Comparison of ENCODE assay signal across 2 cellular contexts in the genomic region with DNA sequence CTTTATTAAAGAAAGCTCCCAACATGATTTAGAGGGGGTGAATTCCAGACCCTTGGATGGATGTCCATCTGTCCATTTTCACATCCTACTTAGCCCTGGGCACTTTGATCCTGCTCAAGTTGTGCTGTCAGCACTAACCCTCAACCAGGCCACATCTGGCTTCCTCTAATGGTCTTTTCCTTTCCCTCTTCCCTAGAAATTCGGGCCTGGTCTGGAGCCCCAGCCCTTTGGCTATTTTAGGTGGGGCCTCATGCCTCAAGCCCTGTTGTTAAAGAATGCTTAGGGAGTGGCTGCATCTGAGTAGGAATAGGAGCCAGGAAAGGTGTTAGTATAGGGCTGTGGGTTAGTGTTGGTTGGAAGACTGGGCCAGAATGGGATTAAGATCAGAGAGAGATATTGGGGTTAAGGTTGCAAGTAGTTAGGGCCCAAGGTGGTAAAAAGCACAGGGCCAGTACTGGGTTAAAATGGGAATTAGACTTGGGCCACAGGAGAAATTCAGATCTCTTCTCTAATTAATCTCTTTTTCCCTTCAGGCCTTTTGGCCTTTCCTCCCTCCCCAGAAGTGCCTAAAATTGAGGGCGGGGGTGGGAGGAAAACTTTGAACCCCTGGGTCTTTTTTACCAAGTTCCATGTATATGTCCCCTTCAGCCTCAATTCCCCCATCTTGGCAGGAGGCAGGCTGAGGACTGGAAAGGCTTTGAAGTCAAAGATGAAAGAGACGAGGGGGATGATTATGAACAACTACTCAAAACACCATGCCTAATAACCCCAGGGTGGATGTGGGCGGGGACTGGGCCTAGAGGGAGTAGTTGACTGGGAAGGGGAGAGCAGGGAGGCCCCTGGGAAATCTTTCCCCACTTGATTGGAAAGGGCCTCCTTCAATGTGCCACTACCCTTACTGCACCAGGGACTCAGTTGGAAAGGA.
TF ChIP-seq lines count a peak whose summit lies in the region.

No MANE protein-coding gene starts in this region.

TF ChIP-seq in HCT116, 20 proteins besides CTCF, POLR2A, EP300 and RAD21:
- TF ChIP-seq POLR2AphosphoS5 (IDR thresholded peaks at IDR 0.05; ENCODE audit: low read depth, low read length) (no peak), TCF7L2 (IDR thresholded peaks at IDR 0.05; ENCODE audit: borderline replicate concordance, extremely low read depth, insufficient read depth, insufficient read length) (peak; percentile 44), EZH2 (IDR thresholded peaks at IDR 0.05) (no peak), ELF1 (IDR thresholded peaks at IDR 0.05; ENCODE audit: borderline replicate concordance, low read depth) (no peak), ZFX (IDR thresholded peaks at IDR 0.05) (peak; percentile 30; the same call in 1 of the 2 replicates)
- TF ChIP-seq, protein P1, sequence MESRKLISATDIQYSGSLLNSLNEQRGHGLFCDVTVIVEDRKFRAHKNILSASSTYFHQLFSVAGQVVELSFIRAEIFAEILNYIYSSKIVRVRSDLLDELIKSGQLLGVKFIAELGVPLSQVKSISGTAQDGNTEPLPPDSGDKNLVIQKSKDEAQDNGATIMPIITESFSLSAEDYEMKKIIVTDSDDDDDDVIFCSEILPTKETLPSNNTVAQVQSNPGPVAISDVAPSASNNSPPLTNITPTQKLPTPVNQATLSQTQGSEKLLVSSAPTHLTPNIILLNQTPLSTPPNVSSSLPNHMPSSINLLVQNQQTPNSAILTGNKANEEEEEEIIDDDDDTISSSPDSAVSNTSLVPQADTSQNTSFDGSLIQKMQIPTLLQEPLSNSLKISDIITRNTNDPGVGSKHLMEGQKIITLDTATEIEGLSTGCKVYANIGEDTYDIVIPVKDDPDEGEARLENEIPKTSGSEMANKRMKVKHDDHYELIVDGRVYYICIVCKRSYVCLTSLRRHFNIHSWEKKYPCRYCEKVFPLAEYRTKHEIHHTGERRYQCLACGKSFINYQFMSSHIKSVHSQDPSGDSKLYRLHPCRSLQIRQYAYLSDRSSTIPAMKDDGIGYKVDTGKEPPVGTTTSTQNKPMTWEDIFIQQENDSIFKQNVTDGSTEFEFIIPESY (IDR thresholded peaks at IDR 0.05; ENCODE audit: extremely low read depth, insufficient replicate concordance, low read length), result no peak
TF ChIP-seq in HCT116: peak in this region for 2.

TF ChIP-seq in K562, 482 proteins besides CTCF, POLR2A, EP300 and RAD21:
- TF ChIP-seq ZNF274 (IDR thresholded peaks at IDR 0.05; ENCODE audit: borderline replicate concordance, low read depth, low read length) (no peak), SMARCA4 (IDR thresholded peaks at IDR 0.05) (0 out of 2 replicates have a peak, but pooled peaks have one; percentile 0), ZNF134 (CRISPR knock-in tag; conservative IDR thresholded peaks at IDR 0.05) (no peak), LEF1 (IDR thresholded peaks at IDR 0.05) (peak; percentile 49), SP1 (CRISPR knock-in tag; IDR thresholded peaks at IDR 0.05) (0 out of 2 replicates have a peak, but pooled peaks have one; percentile 9), EGR1 (conservative IDR thresholded peaks at IDR 0.05) (peak; percentile 43; the same call in 1 of the 2 replicates), POU5F1 (IDR thresholded peaks at IDR 0.05; ENCODE audit: borderline replicate concordance, low read depth, low read length, partially characterized antibody) (no peak), HMGXB4 (CRISPR knock-in tag; IDR thresholded peaks at IDR 0.05) (no peak), HMBOX1 (IDR thresholded peaks at IDR 0.05) (peak; percentile 95), NRF1 (conservative IDR thresholded peaks at IDR 0.05 in 1 of 2, IDR thresholded peaks at IDR 0.05 in 1 of 2) (0 out of 4 replicates have a peak, but pooled peaks of 1 of the 2 experiments have one; percentile 7), TBP (optimal IDR thresholded peaks at IDR 0.05; ENCODE audit: low read depth, low read length) (no peak), SREBF1 (IDR thresholded peaks at IDR 0.05; ENCODE audit: borderline replicate concordance, low read depth, low read length) (no peak), ZFX (CRISPR knock-in tag; IDR thresholded peaks at IDR 0.05) (peak; percentile 59), KAT7 (CRISPR knock-in tag; IDR thresholded peaks at IDR 0.05; ENCODE audit: borderline replicate concordance) (no peak), FOXA3 (CRISPR knock-in tag; conservative IDR thresholded peaks at IDR 0.05 in 1 of 2, IDR thresholded peaks at IDR 0.05 in 1 of 2) (no peak)
- TF ChIP-seq, protein P2, sequence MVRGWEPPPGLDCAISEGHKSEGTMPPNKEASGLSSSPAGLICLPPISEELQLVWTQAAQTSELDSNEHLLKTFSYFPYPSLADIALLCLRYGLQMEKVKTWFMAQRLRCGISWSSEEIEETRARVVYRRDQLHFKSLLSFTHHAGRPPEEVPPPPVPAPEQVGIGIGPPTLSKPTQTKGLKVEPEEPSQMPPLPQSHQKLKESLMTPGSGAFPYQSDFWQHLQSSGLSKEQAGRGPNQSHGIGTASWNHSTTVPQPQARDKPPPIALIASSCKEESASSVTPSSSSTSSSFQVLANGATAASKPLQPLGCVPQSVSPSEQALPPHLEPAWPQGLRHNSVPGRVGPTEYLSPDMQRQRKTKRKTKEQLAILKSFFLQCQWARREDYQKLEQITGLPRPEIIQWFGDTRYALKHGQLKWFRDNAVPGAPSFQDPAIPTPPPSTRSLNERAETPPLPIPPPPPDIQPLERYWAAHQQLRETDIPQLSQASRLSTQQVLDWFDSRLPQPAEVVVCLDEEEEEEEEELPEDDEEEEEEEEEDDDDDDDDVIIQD (CRISPR knock-in tag; IDR thresholded peaks at IDR 0.05), result no peak
- TF ChIP-seq, protein P3, sequence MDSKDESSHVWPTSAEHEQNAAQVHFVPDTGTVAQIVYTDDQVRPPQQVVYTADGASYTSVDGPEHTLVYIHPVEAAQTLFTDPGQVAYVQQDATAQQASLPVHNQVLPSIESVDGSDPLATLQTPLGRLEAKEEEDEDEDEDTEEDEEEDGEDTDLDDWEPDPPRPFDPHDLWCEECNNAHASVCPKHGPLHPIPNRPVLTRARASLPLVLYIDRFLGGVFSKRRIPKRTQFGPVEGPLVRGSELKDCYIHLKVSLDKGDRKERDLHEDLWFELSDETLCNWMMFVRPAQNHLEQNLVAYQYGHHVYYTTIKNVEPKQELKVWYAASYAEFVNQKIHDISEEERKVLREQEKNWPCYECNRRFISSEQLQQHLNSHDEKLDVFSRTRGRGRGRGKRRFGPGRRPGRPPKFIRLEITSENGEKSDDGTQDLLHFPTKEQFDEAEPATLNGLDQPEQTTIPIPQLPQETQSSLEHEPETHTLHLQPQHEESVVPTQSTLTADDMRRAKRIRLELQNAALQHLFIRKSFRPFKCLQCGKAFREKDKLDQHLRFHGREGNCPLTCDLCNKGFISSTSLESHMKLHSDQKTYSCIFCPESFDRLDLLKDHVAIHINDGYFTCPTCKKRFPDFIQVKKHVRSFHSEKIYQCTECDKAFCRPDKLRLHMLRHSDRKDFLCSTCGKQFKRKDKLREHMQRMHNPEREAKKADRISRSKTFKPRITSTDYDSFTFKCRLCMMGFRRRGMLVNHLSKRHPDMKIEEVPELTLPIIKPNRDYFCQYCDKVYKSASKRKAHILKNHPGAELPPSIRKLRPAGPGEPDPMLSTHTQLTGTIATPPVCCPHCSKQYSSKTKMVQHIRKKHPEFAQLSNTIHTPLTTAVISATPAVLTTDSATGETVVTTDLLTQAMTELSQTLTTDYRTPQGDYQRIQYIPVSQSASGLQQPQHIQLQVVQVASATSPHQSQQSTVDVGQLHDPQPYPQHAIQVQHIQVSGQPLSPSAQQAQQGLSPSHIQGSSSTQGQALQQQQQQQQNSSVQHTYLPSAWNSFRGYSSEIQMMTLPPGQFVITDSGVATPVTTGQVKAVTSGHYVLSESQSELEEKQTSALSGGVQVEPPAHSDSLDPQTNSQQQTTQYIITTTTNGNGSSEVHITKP (IDR thresholded peaks at IDR 0.05; ENCODE audit: partially characterized antibody), result peak; percentile 33
- TF ChIP-seq, protein P4, sequence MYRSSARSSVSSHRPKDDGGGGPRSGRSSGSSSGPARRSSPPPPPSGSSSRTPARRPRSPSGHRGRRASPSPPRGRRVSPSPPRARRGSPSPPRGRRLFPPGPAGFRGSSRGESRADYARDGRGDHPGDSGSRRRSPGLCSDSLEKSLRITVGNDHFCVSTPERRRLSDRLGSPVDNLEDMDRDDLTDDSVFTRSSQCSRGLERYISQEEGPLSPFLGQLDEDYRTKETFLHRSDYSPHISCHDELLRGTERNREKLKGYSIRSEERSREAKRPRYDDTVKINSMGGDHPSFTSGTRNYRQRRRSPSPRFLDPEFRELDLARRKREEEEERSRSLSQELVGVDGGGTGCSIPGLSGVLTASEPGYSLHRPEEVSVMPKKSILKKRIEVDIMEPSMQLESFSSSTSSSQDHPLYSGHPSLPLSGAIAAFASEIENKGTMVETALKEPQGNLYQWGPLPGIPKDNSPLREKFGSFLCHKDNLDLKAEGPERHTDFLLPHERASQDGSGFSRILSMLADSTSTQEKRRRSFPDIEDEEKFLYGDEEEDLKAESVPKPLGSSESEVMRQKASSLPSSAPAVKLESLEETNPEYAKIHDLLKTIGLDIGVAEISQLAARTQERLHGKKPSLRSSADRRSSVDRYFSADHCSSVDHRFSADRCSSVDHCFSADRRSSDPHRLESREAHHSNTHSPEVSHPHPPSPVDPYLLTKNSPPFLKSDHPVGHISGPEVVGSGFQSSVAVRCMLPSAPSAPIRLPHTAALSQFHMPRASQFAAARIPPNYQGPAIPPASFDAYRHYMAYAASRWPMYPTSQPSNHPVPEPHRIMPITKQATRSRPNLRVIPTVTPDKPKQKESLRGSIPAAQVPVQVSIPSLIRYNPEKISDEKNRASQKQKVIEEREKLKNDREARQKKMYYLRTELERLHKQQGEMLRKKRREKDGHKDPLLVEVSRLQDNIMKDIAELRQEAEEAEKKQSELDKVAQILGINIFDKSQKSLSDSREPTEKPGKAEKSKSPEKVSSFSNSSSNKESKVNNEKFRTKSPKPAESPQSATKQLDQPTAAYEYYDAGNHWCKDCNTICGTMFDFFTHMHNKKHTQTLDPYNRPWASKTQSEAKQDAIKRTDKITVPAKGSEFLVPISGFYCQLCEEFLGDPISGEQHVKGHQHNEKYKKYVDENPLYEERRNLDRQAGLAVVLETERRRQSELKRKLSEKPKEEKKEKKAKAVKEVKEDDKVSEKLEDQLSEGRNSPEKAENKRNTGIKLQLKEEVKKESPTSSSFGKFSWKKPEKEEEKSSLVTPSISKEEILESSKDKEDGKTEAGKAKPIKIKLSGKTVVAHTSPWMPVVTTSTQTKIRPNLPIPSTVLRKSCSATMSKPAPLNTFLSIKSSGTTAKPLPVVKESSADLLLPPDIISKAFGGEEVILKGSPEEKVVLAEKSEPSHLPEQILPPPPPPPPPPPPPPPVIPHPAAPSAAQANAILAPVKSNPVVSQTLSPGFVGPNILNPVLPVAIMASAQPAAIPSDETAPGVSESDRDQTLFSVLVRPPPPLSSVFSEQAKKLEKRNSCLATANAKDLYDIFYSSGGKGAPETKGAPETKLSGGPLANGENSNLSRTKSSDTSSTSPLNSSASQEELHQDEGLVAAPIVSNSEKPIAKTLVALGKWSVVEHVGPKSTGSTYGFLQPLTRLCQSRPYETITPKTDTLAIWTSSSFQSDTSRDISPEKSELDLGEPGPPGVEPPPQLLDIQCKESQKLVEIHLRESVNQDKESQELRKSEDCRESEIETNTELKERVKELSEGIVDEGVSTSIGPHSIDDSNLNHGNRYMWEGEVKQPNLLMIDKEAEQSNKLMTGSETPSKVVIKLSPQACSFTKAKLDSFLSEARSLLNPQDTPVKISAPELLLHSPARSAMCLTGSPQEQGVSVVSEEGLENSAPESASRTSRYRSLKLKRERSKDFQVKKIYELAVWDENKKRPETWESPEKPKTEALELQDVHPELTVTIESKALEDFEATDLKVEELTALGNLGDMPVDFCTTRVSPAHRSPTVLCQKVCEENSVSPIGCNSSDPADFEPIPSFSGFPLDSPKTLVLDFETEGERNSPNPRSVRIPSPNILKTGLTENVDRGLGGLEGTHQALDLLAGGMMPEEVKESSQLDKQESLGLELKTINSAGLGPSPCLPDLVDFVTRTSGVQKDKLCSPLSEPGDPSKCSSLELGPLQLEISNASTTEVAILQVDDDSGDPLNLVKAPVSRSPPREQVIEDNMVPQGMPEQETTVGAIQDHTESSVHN (IDR thresholded peaks at IDR 0.05; ENCODE audit: borderline replicate concordance in 1 of 2, low read depth in 1 of 2), result no peak
- TF ChIP-seq, protein P5, sequence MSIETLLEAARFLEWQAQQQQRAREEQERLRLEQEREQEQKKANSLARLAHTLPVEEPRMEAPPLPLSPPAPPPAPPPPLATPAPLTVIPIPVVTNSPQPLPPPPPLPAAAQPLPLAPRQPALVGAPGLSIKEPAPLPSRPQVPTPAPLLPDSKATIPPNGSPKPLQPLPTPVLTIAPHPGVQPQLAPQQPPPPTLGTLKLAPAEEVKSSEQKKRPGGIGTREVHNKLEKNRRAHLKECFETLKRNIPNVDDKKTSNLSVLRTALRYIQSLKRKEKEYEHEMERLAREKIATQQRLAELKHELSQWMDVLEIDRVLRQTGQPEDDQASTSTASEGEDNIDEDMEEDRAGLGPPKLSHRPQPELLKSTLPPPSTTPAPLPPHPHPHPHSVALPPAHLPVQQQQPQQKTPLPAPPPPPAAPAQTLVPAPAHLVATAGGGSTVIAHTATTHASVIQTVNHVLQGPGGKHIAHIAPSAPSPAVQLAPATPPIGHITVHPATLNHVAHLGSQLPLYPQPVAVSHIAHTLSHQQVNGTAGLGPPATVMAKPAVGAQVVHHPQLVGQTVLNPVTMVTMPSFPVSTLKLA (conservative IDR thresholded peaks at IDR 0.05), result 0 out of 4 replicates have a peak, but pooled peaks of 1 of the 2 experiments have one; percentile 15
TF ChIP-seq in K562: peak in this region for 9.
